17 cellular contexts compared by ENCODE assay signal in the genomic region with DNA sequence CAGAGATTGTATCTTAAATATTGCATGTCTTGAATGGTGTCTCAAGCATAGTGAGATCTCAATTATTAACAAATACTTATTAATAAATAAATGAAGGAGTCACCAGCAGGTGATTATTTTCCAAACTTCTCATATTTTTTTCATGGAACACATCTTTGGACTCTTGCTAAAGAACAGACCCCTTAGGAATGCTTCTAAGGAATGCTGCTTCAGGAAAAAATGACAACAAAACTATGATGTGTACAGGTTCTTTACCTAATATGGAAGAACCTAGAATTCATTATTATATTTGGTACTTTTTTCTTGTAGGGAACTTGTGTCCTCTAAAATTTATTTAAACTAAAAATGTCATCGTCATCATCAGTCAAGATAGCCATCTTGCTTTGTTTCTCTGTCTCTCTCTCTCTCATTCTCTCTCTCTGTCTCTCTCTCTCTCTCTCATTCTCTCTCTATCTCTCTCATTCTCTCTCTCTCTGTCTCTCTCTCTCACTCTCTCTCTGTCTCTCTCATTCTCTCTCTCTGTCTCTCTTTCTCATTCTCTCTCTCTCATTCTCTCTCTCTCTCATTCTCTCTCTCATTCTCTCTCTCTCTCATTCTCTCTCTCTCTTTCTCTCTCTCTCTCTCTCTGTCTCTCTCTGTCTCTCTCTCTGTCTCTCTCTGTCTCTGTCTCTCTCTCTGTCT.
"Had no signal": no experiment of that assay in that cellular context is flagged by ENCODE, and none has a peak within 500 bp of the region (broad histone marks: within the 10 kb centered on the region; RNA-seq: fewer than 3 reads in every experiment).

No MANE protein-coding gene starts in this region.

- H3K36me3 ChIP-seq: heart right ventricle, neutrophil, spleen had no signal

- H3K9me3 ChIP-seq: mucosa of descending colon, neutrophil, psoas muscle, testis had no signal

- H3K4me3 Mint-ChIP-seq: naive thymus-derived CD8-positive, alpha-beta T cell; stimulated activated memory B cell treated with anti-CD40 and anti-IgM and Interleukin-4, amounts not matched to agents 10 μg/mL and 1 μg/mL and 100 μg/mL, for 72 hours; stimulated activated naive CD8-positive, alpha-beta T cell treated with anti-CD3 and anti-CD28 coated beads, Interleukin-15, amount 100 ng/mL, for 72 hours had no signal

- H3K27me3 Mint-ChIP-seq: naive thymus-derived CD8-positive, alpha-beta T cell; stimulated activated naive CD8-positive, alpha-beta T cell treated with anti-CD3 and anti-CD28 coated beads, Interleukin-15, amount 100 ng/mL, for 72 hours had no signal

- H3K27me3 ChIP-seq: heart right ventricle, neutrophil, spleen, testis had no signal

- H3K36me3 Mint-ChIP-seq: naive thymus-derived CD8-positive, alpha-beta T cell; stimulated activated memory B cell treated with anti-CD40 and anti-IgM and Interleukin-4, amounts not matched to agents 10 μg/mL and 1 μg/mL and 100 μg/mL, for 72 hours had no signal

- H3K9me3 Mint-ChIP-seq: naive thymus-derived CD8-positive, alpha-beta T cell had no signal

- H3K27ac ChIP-seq: neutrophil, psoas muscle, testis had no signal

- H3K27ac Mint-ChIP-seq: stimulated activated memory B cell treated with anti-CD40 and anti-IgM and Interleukin-4, amounts not matched to agents 10 μg/mL and 1 μg/mL and 100 μg/mL, for 72 hours; stimulated activated naive CD8-positive, alpha-beta T cell treated with anti-CD3 and anti-CD28 coated beads, Interleukin-15, amount 100 ng/mL, for 72 hours had no signal

- DNase-seq: dermis blood vessel endothelial cell; heart right ventricle; hypothalamus; mammary epithelial cell; mucosa of descending colon; naive thymus-derived CD8-positive, alpha-beta T cell; psoas muscle; spleen; stimulated activated CD4-positive, alpha-beta T cell treated with anti-CD3 and anti-CD28 coated beads, Interleukin-15, amount 100 ng/mL, for 24 hours; stimulated activated CD4-positive, alpha-beta T cell treated with anti-CD3 and anti-CD28 coated beads, Interleukin-1b, Interleukin-23, amount 100 ng/mL, for 48 hours; stimulated activated CD4-positive, alpha-beta T cell treated with anti-CD3 and anti-CD28 coated beads, Interleukin-4, amount 100 ng/mL, for 24 hours; stimulated activated naive CD8-positive, alpha-beta T cell treated with anti-CD3 and anti-CD28 coated beads, Interleukin-15, amount 100 ng/mL, for 72 hours; testis had no signal

- H3K4me1 ChIP-seq: psoas muscle, testis had no signal

- ATAC-seq: heart right ventricle; left lobe of liver; naive thymus-derived CD8-positive, alpha-beta T cell; psoas muscle; sciatic nerve; stimulated activated memory B cell treated with anti-CD40 and anti-IgM and Interleukin-4, amounts not matched to agents 10 μg/mL and 1 μg/mL and 100 μg/mL, for 72 hours; stimulated activated naive CD8-positive, alpha-beta T cell treated with anti-CD3 and anti-CD28 coated beads, Interleukin-15, amount 100 ng/mL, for 72 hours had no signal

- H3K4me3 ChIP-seq: heart right ventricle, mucosa of descending colon, psoas muscle, spleen, testis had no signal
